18 cellular contexts compared by ENCODE assay signal in the genomic region with DNA sequence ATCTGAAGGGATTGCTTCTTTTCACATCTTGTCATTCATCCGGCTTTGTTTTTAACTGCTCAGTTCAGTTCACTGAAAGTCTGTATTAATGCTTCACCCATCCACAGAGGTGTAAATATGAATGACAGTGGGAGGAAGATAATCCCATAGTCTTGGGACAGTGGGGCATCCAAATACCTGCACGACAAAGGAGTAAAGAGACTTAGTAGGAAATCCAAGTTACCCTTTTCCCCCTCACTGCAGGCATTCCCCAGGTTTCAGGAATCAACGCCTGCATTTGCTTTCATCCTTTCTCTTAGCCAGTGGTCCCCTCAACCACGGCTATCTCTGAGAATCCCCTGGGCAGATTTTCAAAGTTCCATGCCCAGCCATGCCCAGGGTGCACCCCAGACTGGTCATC.
DNase-seq lines count a peak whose midpoint lies in the region; ATAC-seq and TF ChIP-seq lines count a peak whose summit lies in the region.
"Had no signal": no experiment of that assay in that cellular context is flagged by ENCODE, and none has a peak within 500 bp of the region (broad histone marks: within the 10 kb centered on the region; RNA-seq: fewer than 3 reads in every experiment).

No MANE protein-coding gene starts in this region.

- H3K4me1 ChIP-seq in BLaER1 treated with 17β-estradiol and CSF1 and Interleukin-3, amounts not matched to agents 10 nM and 100 nM, result peaks cover 10 to 25% (median 17%) of the 10 kb centered on the region in 10 experiments; a peak in 19 of 20 replicates
- H3K4me1 ChIP-seq in neuronal stem cell (ENCODE audit: control insufficient read depth in 2 of 2, insufficient read depth in 1 of 2, low read depth in 1 of 2, low read length in 2 of 2), result peaks cover 0 to 4% of the 10 kb centered on the region in 2 donors

- no peak overlapping the region for H3K14ac ChIP-seq in neuronal stem cell (ENCODE audit: low read length)

- no peak for TF ChIP-seq CTCF in WTC11 (IDR thresholded peaks at IDR 0.05)

- ATAC-seq in HG02885 (IDR thresholded peaks at IDR 0.05; ENCODE audit: poor library complexity, unreplicated experiment) (peak; percentile 4), WTC11 (peak; percentile 52)
- ATAC-seq: Right ventricle myocardium inferior had no signal

- peaks cover 8% of the 10 kb centered on the region; the same call in 1 of the 2 replicates for H3K27me3 Mint-ChIP-seq in WTC11 (ENCODE audit: low read depth)

- H3K36me3 ChIP-seq in BLaER1 treated with 17β-estradiol and CSF1 and Interleukin-3, amounts not matched to agents 10 nM and 100 nM, result no peaks in the 10 kb centered on the region
- H3K36me3 ChIP-seq in neuronal stem cell (replicated peaks in 1 of 2; ENCODE audit: control insufficient read depth in 2 of 2, insufficient read depth in 2 of 2, low read length in 2 of 2), result no peaks in the 10 kb centered on the region

- WGBS in neuronal stem cell (ENCODE audit: extremely low coverage in 2 of 2, insufficient read length in 2 of 2, insufficient replicate concordance in 1 of 2), 2 donors, result no CpG with 5 or more reads among the region's 4 CpGs

- H3K4me3 ChIP-seq in BLaER1 treated with 17β-estradiol and CSF1 and Interleukin-3, amounts not matched to agents 10 nM and 100 nM, result peak overlapping the region in 1 of 10 experiments; percentile 21; a peak in 2 of 20 replicates
- no peak overlapping the region for H3K4me3 ChIP-seq in neuronal stem cell (ENCODE audit: low read length in 2 of 2)
- H3K4me3 ChIP-seq: GM23248 had no signal

- POLR2A ChIA-PET in WTC11 (lab: Charles Lee), result no interaction called here

- H3K9me3 Mint-ChIP-seq in WTC11, result no peaks in the 10 kb centered on the region

- no peaks in the 10 kb centered on the region for H3K79me1 ChIP-seq in neuronal stem cell (ENCODE audit: low read depth, low read length)

- no peak overlapping the region for H4K8ac ChIP-seq in neuronal stem cell (ENCODE audit: low read depth, low read length)

- no peak overlapping the region for H3K23ac ChIP-seq in neuronal stem cell (ENCODE audit: low read depth, low read length, poor library complexity)

- H2BK12ac ChIP-seq in neuronal stem cell (ENCODE audit: low read length), result no peak overlapping the region

- H3K9ac ChIP-seq in BLaER1 treated with 17β-estradiol and CSF1 and Interleukin-3, amounts not matched to agents 10 nM and 100 nM, result peak overlapping the region in 1 of 11 experiments; percentile 1; a peak in 1 of 22 replicates
- no peak overlapping the region for H3K9ac ChIP-seq in neuronal stem cell (ENCODE audit: low read depth, low read length, poor library complexity)
- H3K9ac ChIP-seq: GM23248 had no signal

- no peaks in the 10 kb centered on the region for H3K9me3 ChIP-seq in BLaER1 treated with 17β-estradiol and CSF1 and Interleukin-3, amounts not matched to agents 10 nM and 100 nM (replicated peaks in 1 of 11)
- peaks cover 0 to 2% of the 10 kb centered on the region in 2 donors for H3K9me3 ChIP-seq in neuronal stem cell (replicated peaks in 1 of 2; ENCODE audit: control insufficient read depth in 2 of 2, insufficient read depth in 1 of 2, low read depth in 1 of 2, low read length in 2 of 2)

- no peak overlapping the region; a peak in 1 of 22 replicates for H3K27ac ChIP-seq in BLaER1 treated with 17β-estradiol and CSF1 and Interleukin-3, amounts not matched to agents 10 nM and 100 nM
- no peak overlapping the region for H3K27ac ChIP-seq in neuronal stem cell (replicated peaks; ENCODE audit: low read length)
- H3K27ac ChIP-seq: GM23248 had no signal

- H4K20me1 ChIP-seq in BLaER1 treated with 17β-estradiol and CSF1 and Interleukin-3, amounts not matched to agents 10 nM and 100 nM, result no peaks in the 10 kb centered on the region

- peak overlapping the region; percentile 39 to 87 (median 75); a peak in 21 of 22 replicates for H3K4me2 ChIP-seq in BLaER1 treated with 17β-estradiol and CSF1 and Interleukin-3, amounts not matched to agents 10 nM and 100 nM
- H3K4me2 ChIP-seq in neuronal stem cell (ENCODE audit: insufficient read depth, low read length, poor library complexity, severe bottlenecking), result no peak overlapping the region

- H3K4ac ChIP-seq in neuronal stem cell (ENCODE audit: low read length), result no peak overlapping the region

- H2AK5ac ChIP-seq in neuronal stem cell (ENCODE audit: low read depth, low read length), result no peak overlapping the region

- H2BK120ac ChIP-seq in neuronal stem cell (ENCODE audit: low read depth, low read length), result no peak overlapping the region

- no peak overlapping the region for H2BK15ac ChIP-seq in neuronal stem cell (ENCODE audit: low read length)

- no peak overlapping the region for H3K4me3 Mint-ChIP-seq in WTC11

- H2BK5ac ChIP-seq in neuronal stem cell (ENCODE audit: low read length), result no peak overlapping the region

- peak overlapping the region; percentile 13 for H2AFZ ChIP-seq in neuronal stem cell (ENCODE audit: low read length)
- H2AFZ ChIP-seq: GM23248 had no signal

- H3K27me3 ChIP-seq in BLaER1 treated with 17β-estradiol and CSF1 and Interleukin-3, amounts not matched to agents 10 nM and 100 nM, result no peaks in the 10 kb centered on the region
- peaks cover 0 to 17% (median 0%) of the 10 kb centered on the region in 3 experiments for H3K27me3 ChIP-seq in neuronal stem cell (ENCODE audit: control insufficient read depth in 3 of 3, insufficient read depth in 3 of 3, low read depth in 1 of 3, low read length in 3 of 3)

- H3K36me3 Mint-ChIP-seq in WTC11, result no peaks in the 10 kb centered on the region
- H3K36me3 Mint-ChIP-seq: CD14-positive monocyte had no signal

- H3K18ac ChIP-seq in neuronal stem cell (ENCODE audit: low read length), result no peak overlapping the region

- no peak overlapping the region for H4K91ac ChIP-seq in neuronal stem cell (ENCODE audit: low read depth, low read length, poor library complexity)

- DNase-seq in WTC11 (ENCODE audit: low spot score) (no peak), neuronal stem cell (ENCODE audit: low spot score) (no peak), KG1 (lab: John Stamatoyannopoulos, UW) (no peak)
- no peak for DNase-seq in stimulated activated CD4-positive, alpha-beta T cell treated with anti-CD3 and anti-CD28 coated beads, Interleukin-4, amount 100 ng/mL, for 4 hours
- no peak for DNase-seq in activated CD4-positive, alpha-beta T cell treated with anti-CD3 and anti-CD28 coated beads for 4 hours
- DNase-seq: 8988T, DMS53, GM23248, NCI-H1105, NCI-H2081, NCI-H2171, NCI-H524 treated with DMSO at 0.1 percent for 48 hours, NCI-H82, OCI-M1 had no signal

- CTCF ChIA-PET in WTC11 (lab: Charles Lee), result interaction anchor here (1.0 kb wide), 1 partner anchor 44 kb away, joined by 3 read pairs; no protein-coding TSS in a partner anchor

- H3K27ac Mint-ChIP-seq in WTC11, result no peak overlapping the region; the same call in 1 of the 2 replicates
- H3K27ac Mint-ChIP-seq: CD14-positive monocyte had no signal

- peaks cover 23% of the 10 kb centered on the region for H3K4me1 Mint-ChIP-seq in WTC11

TF ChIP-seq in WTC11, 78 proteins besides CTCF, POLR2A, EP300 and RAD21 (continues in another document):
- TF ChIP-seq, protein P1, sequence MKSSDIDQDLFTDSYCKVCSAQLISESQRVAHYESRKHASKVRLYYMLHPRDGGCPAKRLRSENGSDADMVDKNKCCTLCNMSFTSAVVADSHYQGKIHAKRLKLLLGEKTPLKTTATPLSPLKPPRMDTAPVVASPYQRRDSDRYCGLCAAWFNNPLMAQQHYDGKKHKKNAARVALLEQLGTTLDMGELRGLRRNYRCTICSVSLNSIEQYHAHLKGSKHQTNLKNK (CRISPR knock-in tag; IDR thresholded peaks at IDR 0.05), result no peak
- TF ChIP-seq FOXK1 (CRISPR knock-in tag; IDR thresholded peaks at IDR 0.05), result no peak
- no peak for TF ChIP-seq TEAD4 (CRISPR knock-in tag; IDR thresholded peaks at IDR 0.05)
- TF ChIP-seq, protein P2, sequence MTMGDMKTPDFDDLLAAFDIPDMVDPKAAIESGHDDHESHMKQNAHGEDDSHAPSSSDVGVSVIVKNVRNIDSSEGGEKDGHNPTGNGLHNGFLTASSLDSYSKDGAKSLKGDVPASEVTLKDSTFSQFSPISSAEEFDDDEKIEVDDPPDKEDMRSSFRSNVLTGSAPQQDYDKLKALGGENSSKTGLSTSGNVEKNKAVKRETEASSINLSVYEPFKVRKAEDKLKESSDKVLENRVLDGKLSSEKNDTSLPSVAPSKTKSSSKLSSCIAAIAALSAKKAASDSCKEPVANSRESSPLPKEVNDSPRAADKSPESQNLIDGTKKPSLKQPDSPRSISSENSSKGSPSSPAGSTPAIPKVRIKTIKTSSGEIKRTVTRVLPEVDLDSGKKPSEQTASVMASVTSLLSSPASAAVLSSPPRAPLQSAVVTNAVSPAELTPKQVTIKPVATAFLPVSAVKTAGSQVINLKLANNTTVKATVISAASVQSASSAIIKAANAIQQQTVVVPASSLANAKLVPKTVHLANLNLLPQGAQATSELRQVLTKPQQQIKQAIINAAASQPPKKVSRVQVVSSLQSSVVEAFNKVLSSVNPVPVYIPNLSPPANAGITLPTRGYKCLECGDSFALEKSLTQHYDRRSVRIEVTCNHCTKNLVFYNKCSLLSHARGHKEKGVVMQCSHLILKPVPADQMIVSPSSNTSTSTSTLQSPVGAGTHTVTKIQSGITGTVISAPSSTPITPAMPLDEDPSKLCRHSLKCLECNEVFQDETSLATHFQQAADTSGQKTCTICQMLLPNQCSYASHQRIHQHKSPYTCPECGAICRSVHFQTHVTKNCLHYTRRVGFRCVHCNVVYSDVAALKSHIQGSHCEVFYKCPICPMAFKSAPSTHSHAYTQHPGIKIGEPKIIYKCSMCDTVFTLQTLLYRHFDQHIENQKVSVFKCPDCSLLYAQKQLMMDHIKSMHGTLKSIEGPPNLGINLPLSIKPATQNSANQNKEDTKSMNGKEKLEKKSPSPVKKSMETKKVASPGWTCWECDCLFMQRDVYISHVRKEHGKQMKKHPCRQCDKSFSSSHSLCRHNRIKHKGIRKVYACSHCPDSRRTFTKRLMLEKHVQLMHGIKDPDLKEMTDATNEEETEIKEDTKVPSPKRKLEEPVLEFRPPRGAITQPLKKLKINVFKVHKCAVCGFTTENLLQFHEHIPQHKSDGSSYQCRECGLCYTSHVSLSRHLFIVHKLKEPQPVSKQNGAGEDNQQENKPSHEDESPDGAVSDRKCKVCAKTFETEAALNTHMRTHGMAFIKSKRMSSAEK (CRISPR knock-in tag; IDR thresholded peaks at IDR 0.05; ENCODE audit: borderline replicate concordance), result no peak
- no peak for TF ChIP-seq SP1 (CRISPR knock-in tag; conservative IDR thresholded peaks at IDR 0.05)
- no peak for TF ChIP-seq ZNF671 (CRISPR knock-in tag; IDR thresholded peaks at IDR 0.05)
- TF ChIP-seq NR3C1 (CRISPR knock-in tag; conservative IDR thresholded peaks at IDR 0.05; ENCODE audit: low read depth), result no peak
- TF ChIP-seq NFATC4 (CRISPR knock-in tag; IDR thresholded peaks at IDR 0.05), result no peak
- TF ChIP-seq, protein P3, sequence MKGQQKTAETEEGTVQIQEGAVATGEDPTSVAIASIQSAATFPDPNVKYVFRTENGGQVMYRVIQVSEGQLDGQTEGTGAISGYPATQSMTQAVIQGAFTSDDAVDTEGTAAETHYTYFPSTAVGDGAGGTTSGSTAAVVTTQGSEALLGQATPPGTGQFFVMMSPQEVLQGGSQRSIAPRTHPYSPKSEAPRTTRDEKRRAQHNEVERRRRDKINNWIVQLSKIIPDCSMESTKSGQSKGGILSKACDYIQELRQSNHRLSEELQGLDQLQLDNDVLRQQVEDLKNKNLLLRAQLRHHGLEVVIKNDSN (CRISPR knock-in tag; IDR thresholded peaks at IDR 0.05), result no peak
